ENCODE assay signal across 21 cellular contexts in the genomic region with DNA sequence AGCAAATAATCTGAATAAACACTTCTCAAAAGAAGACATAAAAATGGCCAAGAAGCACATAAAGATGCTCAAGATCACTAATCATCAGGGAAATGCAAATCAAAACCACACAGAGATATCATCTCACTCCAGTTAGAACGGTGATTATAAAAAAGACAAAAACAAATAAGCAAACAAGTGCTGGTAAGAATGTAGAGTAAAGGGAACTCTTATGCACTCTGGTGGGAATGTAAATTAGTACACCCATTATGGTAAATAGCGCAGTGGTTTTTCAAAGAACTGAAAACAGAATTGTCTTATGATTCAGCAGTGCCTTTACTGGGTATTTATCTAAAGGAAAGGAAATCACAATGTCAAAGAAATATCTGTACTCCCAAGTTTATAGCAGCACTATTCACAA.
"Had no signal": no experiment of that assay in that cellular context is flagged by ENCODE, and none has a peak within 500 bp of the region (broad histone marks: within the 10 kb centered on the region; RNA-seq: fewer than 3 reads in every experiment).

No MANE protein-coding gene starts in this region.

- H3K27me3 ChIP-seq: SJSA1 had no signal

- H3K27ac ChIP-seq: SJSA1 had no signal

- H3K4me3 ChIP-seq: SJSA1 had no signal

- H3K9me3 ChIP-seq: SJSA1, SK-N-SH had no signal

- H3K36me3 ChIP-seq: SJSA1 had no signal

- FAIRE-seq: RCC 7860 had no signal

- H3K4me1 ChIP-seq: SJSA1 had no signal

- DNase-seq: KBM-7, MM.1S, NCI-H1048, NCI-H1105, NCI-H1417 treated with DMSO at 0.1 percent for 48 hours, NCI-H146, NCI-H1694 treated with DMSO at 0.1 percent for 48 hours, NCI-H1930, NCI-H2081, NCI-H2107, NCI-H2227 treated with DMSO at 0.1 percent for 48 hours, NCI-H524 treated with DMSO at 0.1 percent for 48 hours, NCI-H69, NCI-H774, Right ventricle myocardium superior, RPMI8226, SIG-M5, SK-N-SH, SW 1271 had no signal
